ENCODE assay signal across 8 cellular contexts in genomic region chr18:69400976-69401474, GRCh38. TPM values are rescaled to one million over a fixed set of nuclear protein-coding genes. Genes with fewer than 3 reads are reported as not detected.
DNase-seq lines count a peak whose midpoint lies in the region; ATAC-seq, FAIRE-seq and TF ChIP-seq lines count a peak whose summit lies in the region.

No MANE protein-coding gene starts in this region.

- no peak overlapping the region for H3K27ac Mint-ChIP-seq in endothelial cell (ENCODE audit: unreplicated experiment)

- ATAC-seq in GM21825 (IDR thresholded peaks at IDR 0.05; ENCODE audit: unreplicated experiment): no peak
- ATAC-seq in GM19035 (IDR thresholded peaks at IDR 0.05; ENCODE audit: unreplicated experiment): no peak

- no peak overlapping the region for H3K27ac ChIP-seq in muscle layer of duodenum (ENCODE audit: low read length)

- H3K9me3 Mint-ChIP-seq in endothelial cell (ENCODE audit: unreplicated experiment): no peaks in the 10 kb centered on the region

- peaks cover 9% of the 10 kb centered on the region for H3K4me1 Mint-ChIP-seq in endothelial cell (ENCODE audit: unreplicated experiment)

- peaks cover 0 to 16% of the 10 kb centered on the region in 2 donors for H3K4me1 ChIP-seq in muscle layer of duodenum (ENCODE audit: control insufficient read depth in 1 of 2, insufficient read depth in 2 of 2, low read length in 2 of 2)

- H3K4me3 ChIP-seq in muscle layer of duodenum (ENCODE audit: low read depth in 1 of 2, low read length in 2 of 2): peak overlapping the region; percentile 53 to 86

- no peaks in the 10 kb centered on the region for H3K36me3 Mint-ChIP-seq in endothelial cell (ENCODE audit: low read depth, unreplicated experiment)

- peak; percentile 60 for DNase-seq in D721Med (ENCODE audit: insufficient read length, low spot score)
- peak; percentile 24 for DNase-seq in NCI-H1092 (lab: John Stamatoyannopoulos, UW)
- peak; percentile 53 for DNase-seq in endothelial cell (ENCODE audit: low spot score)
- DNase-seq in HUDEP-2 (lab: John Stamatoyannopoulos, UW; ENCODE audit: unreplicated experiment in 76 of 76): no peak
- DNase-seq in GM12891 (ENCODE audit: insufficient read length, low spot score): no peak

- H3K4me3 Mint-ChIP-seq in endothelial cell (ENCODE audit: unreplicated experiment): peak overlapping the region; percentile 92

- peaks cover 17% of the 10 kb centered on the region for H3K27me3 Mint-ChIP-seq in endothelial cell (ENCODE audit: unreplicated experiment)

- no peak for TF ChIP-seq POLR2A in GM12891 (IDR thresholded peaks at IDR 0.05; ENCODE audit: low read depth, low read length)

- H3K27me3 ChIP-seq in muscle layer of duodenum (ENCODE audit: low read depth, low read length): no peaks in the 10 kb centered on the region

- no peak for FAIRE-seq in D721Med (lab: Jason Lieb, UNC)
- no peak for FAIRE-seq in GM12891 (lab: Jason Lieb, UNC)

- TF ChIP-seq CTCF in D721Med (IDR thresholded peaks at IDR 0.05; ENCODE audit: insufficient read depth, missing control alignments) (no peak), endothelial cell (IDR thresholded peaks at IDR 0.05; ENCODE audit: unreplicated experiment) (no peak)

- H3K36me3 ChIP-seq in muscle layer of duodenum (ENCODE audit: control insufficient read depth in 1 of 2, insufficient read depth in 2 of 2, low read length in 2 of 2): no peaks in the 10 kb centered on the region

- no peaks in the 10 kb centered on the region for H3K9me3 ChIP-seq in muscle layer of duodenum (ENCODE audit: control insufficient read depth in 1 of 2, low read length in 2 of 2)

TF ChIP-seq in GM12891, 5 proteins besides CTCF, POLR2A, EP300 and RAD21:
- TF ChIP-seq POLR2AphosphoS5 (IDR thresholded peaks at IDR 0.05; ENCODE audit: low read depth, low read length): no peak
- no peak for TF ChIP-seq PAX5 (IDR thresholded peaks at IDR 0.05; ENCODE audit: insufficient read depth, low read length, severe bottlenecking)
- TF ChIP-seq POU2F2 (IDR thresholded peaks at IDR 0.05; ENCODE audit: low read depth, low read length): no peak
- TF ChIP-seq TAF1 (IDR thresholded peaks at IDR 0.05; ENCODE audit: low read depth, low read length): no peak
- TF ChIP-seq SPI1 (IDR thresholded peaks at IDR 0.05; ENCODE audit: low read depth, low read length): no peak

RNA-seq across cellular contexts. Expression of gene DOK6, which starts 0.3 kb away (rescaled TPM):
- total RNA-seq in endothelial cell (ENCODE audit: unreplicated experiment): 2.2 TPM
- polyA plus RNA-seq in GM12891 (2012; ENCODE audit: low read depth, missing spikeins): 0.19 TPM

Comparison
In these comparisons a context has a peak if more than half of its experiments do, and no peak if none do; other contexts are left out.
1. DNase-seq: peak in D721Med (single experiment), NCI-H1092 (single experiment) and endothelial cell (single experiment); none in HUDEP-2 (0 of 76) and GM12891 (single experiment).